Comparison of ENCODE assay signal across 1 cellular context in the genomic region with DNA sequence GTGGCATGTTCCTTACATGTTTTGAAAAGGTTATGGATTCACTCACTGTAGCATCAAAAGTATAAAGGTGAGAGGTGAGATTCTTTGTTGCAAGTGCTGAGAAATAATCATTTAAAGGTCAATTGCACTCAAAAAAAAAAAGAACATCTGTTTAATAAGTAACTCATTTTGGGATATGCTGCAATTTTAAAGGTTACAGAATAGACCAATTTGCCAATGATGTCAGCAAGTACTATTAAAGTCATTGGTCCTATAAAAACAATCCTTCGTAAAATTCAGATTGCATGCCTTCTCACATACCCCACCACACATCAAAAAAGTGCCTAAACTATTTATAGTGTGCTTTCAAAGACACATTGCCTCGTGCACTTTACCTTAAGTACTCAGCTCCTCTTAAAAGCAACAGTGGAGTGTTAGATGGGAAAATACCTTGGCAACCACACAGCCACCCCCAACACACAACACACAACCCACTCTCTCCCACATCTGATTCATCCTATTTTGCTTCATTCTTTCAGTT.
TF ChIP-seq lines count a peak whose summit lies in the region.

No MANE protein-coding gene starts in this region.

TF ChIP-seq in GM12878, 131 proteins besides CTCF, POLR2A, EP300 and RAD21 (continued from another document and continues in another):
- TF ChIP-seq, protein P1, sequence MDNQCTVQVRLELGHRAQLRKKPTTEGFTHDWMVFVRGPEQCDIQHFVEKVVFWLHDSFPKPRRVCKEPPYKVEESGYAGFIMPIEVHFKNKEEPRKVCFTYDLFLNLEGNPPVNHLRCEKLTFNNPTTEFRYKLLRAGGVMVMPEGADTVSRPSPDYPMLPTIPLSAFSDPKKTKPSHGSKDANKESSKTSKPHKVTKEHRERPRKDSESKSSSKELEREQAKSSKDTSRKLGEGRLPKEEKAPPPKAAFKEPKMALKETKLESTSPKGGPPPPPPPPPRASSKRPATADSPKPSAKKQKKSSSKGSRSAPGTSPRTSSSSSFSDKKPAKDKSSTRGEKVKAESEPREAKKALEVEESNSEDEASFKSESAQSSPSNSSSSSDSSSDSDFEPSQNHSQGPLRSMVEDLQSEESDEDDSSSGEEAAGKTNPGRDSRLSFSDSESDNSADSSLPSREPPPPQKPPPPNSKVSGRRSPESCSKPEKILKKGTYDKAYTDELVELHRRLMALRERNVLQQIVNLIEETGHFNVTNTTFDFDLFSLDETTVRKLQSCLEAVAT (IDR thresholded peaks at IDR 0.05): no peak
- TF ChIP-seq ZNF217 (IDR thresholded peaks at IDR 0.05): no peak
- no peak for TF ChIP-seq PML (IDR thresholded peaks at IDR 0.05; ENCODE audit: low read length)
- TF ChIP-seq CHD1 (IDR thresholded peaks at IDR 0.05; ENCODE audit: low read depth, low read length): no peak
- no peak for TF ChIP-seq YBX1 (IDR thresholded peaks at IDR 0.05)
- TF ChIP-seq SUPT20H (IDR thresholded peaks at IDR 0.05; ENCODE audit: borderline replicate concordance, control insufficient read depth, low read depth, low read length): no peak
- TF ChIP-seq POLR2AphosphoS2 (IDR thresholded peaks at IDR 0.05; ENCODE audit: low read depth, low read length): no peak
- TF ChIP-seq ZSCAN29 (IDR thresholded peaks at IDR 0.05): no peak
- no peak for TF ChIP-seq GATAD2B (conservative IDR thresholded peaks at IDR 0.05; ENCODE audit: low read depth)
- TF ChIP-seq, protein P2, sequence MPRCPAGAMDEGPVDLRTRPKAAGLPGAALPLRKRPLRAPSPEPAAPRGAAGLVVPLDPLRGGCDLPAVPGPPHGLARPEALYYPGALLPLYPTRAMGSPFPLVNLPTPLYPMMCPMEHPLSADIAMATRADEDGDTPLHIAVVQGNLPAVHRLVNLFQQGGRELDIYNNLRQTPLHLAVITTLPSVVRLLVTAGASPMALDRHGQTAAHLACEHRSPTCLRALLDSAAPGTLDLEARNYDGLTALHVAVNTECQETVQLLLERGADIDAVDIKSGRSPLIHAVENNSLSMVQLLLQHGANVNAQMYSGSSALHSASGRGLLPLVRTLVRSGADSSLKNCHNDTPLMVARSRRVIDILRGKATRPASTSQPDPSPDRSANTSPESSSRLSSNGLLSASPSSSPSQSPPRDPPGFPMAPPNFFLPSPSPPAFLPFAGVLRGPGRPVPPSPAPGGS (IDR thresholded peaks at IDR 0.05; ENCODE audit: borderline replicate concordance, insufficient read depth, low read depth, low read length, poor library complexity, severe bottlenecking): no peak
- TF ChIP-seq YY1 (IDR thresholded peaks at IDR 0.05; ENCODE audit: low read depth, low read length): no peak
- no peak for TF ChIP-seq CEBPB (IDR thresholded peaks at IDR 0.05; ENCODE audit: borderline replicate concordance in 1 of 2, low read depth in 2 of 2, low read length in 2 of 2)
- peak; percentile 83 for TF ChIP-seq MEF2B (IDR thresholded peaks at IDR 0.05; ENCODE audit: partially characterized antibody, poor library complexity, severe bottlenecking)
- no peak for TF ChIP-seq WRNIP1 (IDR thresholded peaks at IDR 0.05; ENCODE audit: borderline replicate concordance, low read depth, low read length)
- no peak for TF ChIP-seq RB1 (IDR thresholded peaks at IDR 0.05; ENCODE audit: borderline replicate concordance)
- TF ChIP-seq SIX5 (IDR thresholded peaks at IDR 0.05; ENCODE audit: low read depth, low read length, severe bottlenecking): no peak
- TF ChIP-seq RFX5 (IDR thresholded peaks at IDR 0.05; ENCODE audit: low read depth, low read length): no peak
- TF ChIP-seq CREM (IDR thresholded peaks at IDR 0.05; ENCODE audit: low read depth): no peak
- no peak for TF ChIP-seq ESRRA (IDR thresholded peaks at IDR 0.05; ENCODE audit: low read length)
- no peak for TF ChIP-seq MXI1 (IDR thresholded peaks at IDR 0.05; ENCODE audit: low read depth, low read length)
- TF ChIP-seq RUNX3 (IDR thresholded peaks at IDR 0.05; ENCODE audit: low read length): peak; percentile 57
- no peak for TF ChIP-seq HDAC2 (IDR thresholded peaks at IDR 0.05)
- no peak for TF ChIP-seq MYC (IDR thresholded peaks at IDR 0.05; ENCODE audit: insufficient read depth, insufficient read length, insufficient replicate concordance, low read length, severe bottlenecking)
- TF ChIP-seq NFYA (IDR thresholded peaks at IDR 0.05; ENCODE audit: borderline replicate concordance, low read depth, low read length): no peak
- no peak for TF ChIP-seq KAT2A (conservative IDR thresholded peaks at IDR 0.05; ENCODE audit: control insufficient read depth, low read depth, low read length)
- no peak for TF ChIP-seq JUNB (IDR thresholded peaks at IDR 0.05)
- TF ChIP-seq POU2F2 (IDR thresholded peaks at IDR 0.05; ENCODE audit: borderline replicate concordance, low read depth, low read length): no peak
- TF ChIP-seq NR2C1 (IDR thresholded peaks at IDR 0.05): peak; percentile 69
- TF ChIP-seq ZNF274 (IDR thresholded peaks at IDR 0.05; ENCODE audit: insufficient read depth, insufficient read length): no peak
- TF ChIP-seq CREB1 (IDR thresholded peaks at IDR 0.05; ENCODE audit: low read depth): no peak
- TF ChIP-seq NRF1 (conservative IDR thresholded peaks at IDR 0.05; ENCODE audit: low read depth, low read length): no peak
- TF ChIP-seq ZBED1 (IDR thresholded peaks at IDR 0.05; ENCODE audit: borderline replicate concordance): no peak
- TF ChIP-seq, protein P3, sequence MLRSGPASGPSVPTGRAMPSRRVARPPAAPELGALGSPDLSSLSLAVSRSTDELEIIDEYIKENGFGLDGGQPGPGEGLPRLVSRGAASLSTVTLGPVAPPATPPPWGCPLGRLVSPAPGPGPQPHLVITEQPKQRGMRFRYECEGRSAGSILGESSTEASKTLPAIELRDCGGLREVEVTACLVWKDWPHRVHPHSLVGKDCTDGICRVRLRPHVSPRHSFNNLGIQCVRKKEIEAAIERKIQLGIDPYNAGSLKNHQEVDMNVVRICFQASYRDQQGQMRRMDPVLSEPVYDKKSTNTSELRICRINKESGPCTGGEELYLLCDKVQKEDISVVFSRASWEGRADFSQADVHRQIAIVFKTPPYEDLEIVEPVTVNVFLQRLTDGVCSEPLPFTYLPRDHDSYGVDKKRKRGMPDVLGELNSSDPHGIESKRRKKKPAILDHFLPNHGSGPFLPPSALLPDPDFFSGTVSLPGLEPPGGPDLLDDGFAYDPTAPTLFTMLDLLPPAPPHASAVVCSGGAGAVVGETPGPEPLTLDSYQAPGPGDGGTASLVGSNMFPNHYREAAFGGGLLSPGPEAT (IDR thresholded peaks at IDR 0.05; ENCODE audit: low read depth): peak; percentile 86
- TF ChIP-seq RELA (IDR thresholded peaks at IDR 0.05; ENCODE audit: borderline replicate concordance, partially characterized antibody): peak; percentile 16
- TF ChIP-seq SIN3A (IDR thresholded peaks at IDR 0.05; ENCODE audit: low read depth, low read length): no peak
- TF ChIP-seq NFIC (IDR thresholded peaks at IDR 0.05; ENCODE audit: low read depth, low read length): no peak
- no peak for TF ChIP-seq SP1 (IDR thresholded peaks at IDR 0.05; ENCODE audit: low read depth, low read length)
- TF ChIP-seq SREBF2 (IDR thresholded peaks at IDR 0.05; ENCODE audit: low read length): no peak
- peak; percentile 74 for TF ChIP-seq BMI1 (IDR thresholded peaks at IDR 0.05; ENCODE audit: borderline replicate concordance)
- no peak for TF ChIP-seq FOS (IDR thresholded peaks at IDR 0.05; ENCODE audit: borderline replicate concordance, extremely low read depth, insufficient read length)
- TF ChIP-seq BRCA1 (IDR thresholded peaks at IDR 0.05; ENCODE audit: low read depth, low read length): no peak
- peak; percentile 79; the same call in 1 of the 2 replicates for TF ChIP-seq NBN (IDR thresholded peaks at IDR 0.05)
- TF ChIP-seq LARP7 (IDR thresholded peaks at IDR 0.05): no peak
- TF ChIP-seq STAT1 (conservative IDR thresholded peaks at IDR 0.05): no peak
- peak; percentile 67 to 86; a peak in 3 of 4 replicates for TF ChIP-seq BHLHE40 (IDR thresholded peaks at IDR 0.05; ENCODE audit: borderline replicate concordance in 1 of 2, low read depth in 2 of 2, low read length in 1 of 2)
- no peak for TF ChIP-seq CBX5 (IDR thresholded peaks at IDR 0.05; ENCODE audit: low read depth)
- TF ChIP-seq SUZ12 (IDR thresholded peaks at IDR 0.05; ENCODE audit: unreplicated experiment): no peak
- TF ChIP-seq HCFC1 (IDR thresholded peaks at IDR 0.05; ENCODE audit: low read length): no peak
- TF ChIP-seq SREBF1 (IDR thresholded peaks at IDR 0.05; ENCODE audit: low read length): no peak
- no peak for TF ChIP-seq KDM1A (IDR thresholded peaks at IDR 0.05; ENCODE audit: borderline replicate concordance)
- TF ChIP-seq, protein P4, sequence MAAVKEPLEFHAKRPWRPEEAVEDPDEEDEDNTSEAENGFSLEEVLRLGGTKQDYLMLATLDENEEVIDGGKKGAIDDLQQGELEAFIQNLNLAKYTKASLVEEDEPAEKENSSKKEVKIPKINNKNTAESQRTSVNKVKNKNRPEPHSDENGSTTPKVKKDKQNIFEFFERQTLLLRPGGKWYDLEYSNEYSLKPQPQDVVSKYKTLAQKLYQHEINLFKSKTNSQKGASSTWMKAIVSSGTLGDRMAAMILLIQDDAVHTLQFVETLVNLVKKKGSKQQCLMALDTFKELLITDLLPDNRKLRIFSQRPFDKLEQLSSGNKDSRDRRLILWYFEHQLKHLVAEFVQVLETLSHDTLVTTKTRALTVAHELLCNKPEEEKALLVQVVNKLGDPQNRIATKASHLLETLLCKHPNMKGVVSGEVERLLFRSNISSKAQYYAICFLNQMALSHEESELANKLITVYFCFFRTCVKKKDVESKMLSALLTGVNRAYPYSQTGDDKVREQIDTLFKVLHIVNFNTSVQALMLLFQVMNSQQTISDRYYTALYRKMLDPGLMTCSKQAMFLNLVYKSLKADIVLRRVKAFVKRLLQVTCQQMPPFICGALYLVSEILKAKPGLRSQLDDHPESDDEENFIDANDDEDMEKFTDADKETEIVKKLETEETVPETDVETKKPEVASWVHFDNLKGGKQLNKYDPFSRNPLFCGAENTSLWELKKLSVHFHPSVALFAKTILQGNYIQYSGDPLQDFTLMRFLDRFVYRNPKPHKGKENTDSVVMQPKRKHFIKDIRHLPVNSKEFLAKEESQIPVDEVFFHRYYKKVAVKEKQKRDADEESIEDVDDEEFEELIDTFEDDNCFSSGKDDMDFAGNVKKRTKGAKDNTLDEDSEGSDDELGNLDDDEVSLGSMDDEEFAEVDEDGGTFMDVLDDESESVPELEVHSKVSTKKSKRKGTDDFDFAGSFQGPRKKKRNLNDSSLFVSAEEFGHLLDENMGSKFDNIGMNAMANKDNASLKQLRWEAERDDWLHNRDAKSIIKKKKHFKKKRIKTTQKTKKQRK (IDR thresholded peaks at IDR 0.05; ENCODE audit: low read depth, low read length): no peak
- TF ChIP-seq, protein P5, sequence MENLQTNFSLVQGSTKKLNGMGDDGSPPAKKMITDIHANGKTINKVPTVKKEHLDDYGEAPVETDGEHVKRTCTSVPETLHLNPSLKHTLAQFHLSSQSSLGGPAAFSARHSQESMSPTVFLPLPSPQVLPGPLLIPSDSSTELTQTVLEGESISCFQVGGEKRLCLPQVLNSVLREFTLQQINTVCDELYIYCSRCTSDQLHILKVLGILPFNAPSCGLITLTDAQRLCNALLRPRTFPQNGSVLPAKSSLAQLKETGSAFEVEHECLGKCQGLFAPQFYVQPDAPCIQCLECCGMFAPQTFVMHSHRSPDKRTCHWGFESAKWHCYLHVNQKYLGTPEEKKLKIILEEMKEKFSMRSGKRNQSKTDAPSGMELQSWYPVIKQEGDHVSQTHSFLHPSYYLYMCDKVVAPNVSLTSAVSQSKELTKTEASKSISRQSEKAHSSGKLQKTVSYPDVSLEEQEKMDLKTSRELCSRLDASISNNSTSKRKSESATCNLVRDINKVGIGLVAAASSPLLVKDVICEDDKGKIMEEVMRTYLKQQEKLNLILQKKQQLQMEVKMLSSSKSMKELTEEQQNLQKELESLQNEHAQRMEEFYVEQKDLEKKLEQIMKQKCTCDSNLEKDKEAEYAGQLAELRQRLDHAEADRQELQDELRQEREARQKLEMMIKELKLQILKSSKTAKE (IDR thresholded peaks at IDR 0.05; ENCODE audit: low read depth, poor library complexity, severe bottlenecking): no peak
- TF ChIP-seq, protein P6, sequence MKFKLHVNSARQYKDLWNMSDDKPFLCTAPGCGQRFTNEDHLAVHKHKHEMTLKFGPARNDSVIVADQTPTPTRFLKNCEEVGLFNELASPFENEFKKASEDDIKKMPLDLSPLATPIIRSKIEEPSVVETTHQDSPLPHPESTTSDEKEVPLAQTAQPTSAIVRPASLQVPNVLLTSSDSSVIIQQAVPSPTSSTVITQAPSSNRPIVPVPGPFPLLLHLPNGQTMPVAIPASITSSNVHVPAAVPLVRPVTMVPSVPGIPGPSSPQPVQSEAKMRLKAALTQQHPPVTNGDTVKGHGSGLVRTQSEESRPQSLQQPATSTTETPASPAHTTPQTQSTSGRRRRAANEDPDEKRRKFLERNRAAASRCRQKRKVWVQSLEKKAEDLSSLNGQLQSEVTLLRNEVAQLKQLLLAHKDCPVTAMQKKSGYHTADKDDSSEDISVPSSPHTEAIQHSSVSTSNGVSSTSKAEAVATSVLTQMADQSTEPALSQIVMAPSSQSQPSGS (IDR thresholded peaks at IDR 0.05; ENCODE audit: low read length): no peak
- TF ChIP-seq GABPA (IDR thresholded peaks at IDR 0.05; ENCODE audit: low read depth): no peak
- no peak for TF ChIP-seq STAT3 (IDR thresholded peaks at IDR 0.05; ENCODE audit: low read depth, low read length)
- TF ChIP-seq ZNF24 (IDR thresholded peaks at IDR 0.05): peak; percentile 69
- TF ChIP-seq ZZZ3 (IDR thresholded peaks at IDR 0.05; ENCODE audit: control insufficient read depth, insufficient read length, low read depth): no peak
- TF ChIP-seq, protein P7, sequence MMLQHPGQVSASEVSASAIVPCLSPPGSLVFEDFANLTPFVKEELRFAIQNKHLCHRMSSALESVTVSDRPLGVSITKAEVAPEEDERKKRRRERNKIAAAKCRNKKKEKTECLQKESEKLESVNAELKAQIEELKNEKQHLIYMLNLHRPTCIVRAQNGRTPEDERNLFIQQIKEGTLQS (IDR thresholded peaks at IDR 0.05; ENCODE audit: borderline replicate concordance, extremely low read depth, low read depth, low read length): no peak
- TF ChIP-seq, protein P8, sequence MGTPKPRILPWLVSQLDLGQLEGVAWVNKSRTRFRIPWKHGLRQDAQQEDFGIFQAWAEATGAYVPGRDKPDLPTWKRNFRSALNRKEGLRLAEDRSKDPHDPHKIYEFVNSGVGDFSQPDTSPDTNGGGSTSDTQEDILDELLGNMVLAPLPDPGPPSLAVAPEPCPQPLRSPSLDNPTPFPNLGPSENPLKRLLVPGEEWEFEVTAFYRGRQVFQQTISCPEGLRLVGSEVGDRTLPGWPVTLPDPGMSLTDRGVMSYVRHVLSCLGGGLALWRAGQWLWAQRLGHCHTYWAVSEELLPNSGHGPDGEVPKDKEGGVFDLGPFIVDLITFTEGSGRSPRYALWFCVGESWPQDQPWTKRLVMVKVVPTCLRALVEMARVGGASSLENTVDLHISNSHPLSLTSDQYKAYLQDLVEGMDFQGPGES (IDR thresholded peaks at IDR 0.05): no peak
- TF ChIP-seq KLF5 (IDR thresholded peaks at IDR 0.05; ENCODE audit: partially characterized antibody): no peak
